8 cellular contexts compared by ENCODE assay signal in the genomic region with DNA sequence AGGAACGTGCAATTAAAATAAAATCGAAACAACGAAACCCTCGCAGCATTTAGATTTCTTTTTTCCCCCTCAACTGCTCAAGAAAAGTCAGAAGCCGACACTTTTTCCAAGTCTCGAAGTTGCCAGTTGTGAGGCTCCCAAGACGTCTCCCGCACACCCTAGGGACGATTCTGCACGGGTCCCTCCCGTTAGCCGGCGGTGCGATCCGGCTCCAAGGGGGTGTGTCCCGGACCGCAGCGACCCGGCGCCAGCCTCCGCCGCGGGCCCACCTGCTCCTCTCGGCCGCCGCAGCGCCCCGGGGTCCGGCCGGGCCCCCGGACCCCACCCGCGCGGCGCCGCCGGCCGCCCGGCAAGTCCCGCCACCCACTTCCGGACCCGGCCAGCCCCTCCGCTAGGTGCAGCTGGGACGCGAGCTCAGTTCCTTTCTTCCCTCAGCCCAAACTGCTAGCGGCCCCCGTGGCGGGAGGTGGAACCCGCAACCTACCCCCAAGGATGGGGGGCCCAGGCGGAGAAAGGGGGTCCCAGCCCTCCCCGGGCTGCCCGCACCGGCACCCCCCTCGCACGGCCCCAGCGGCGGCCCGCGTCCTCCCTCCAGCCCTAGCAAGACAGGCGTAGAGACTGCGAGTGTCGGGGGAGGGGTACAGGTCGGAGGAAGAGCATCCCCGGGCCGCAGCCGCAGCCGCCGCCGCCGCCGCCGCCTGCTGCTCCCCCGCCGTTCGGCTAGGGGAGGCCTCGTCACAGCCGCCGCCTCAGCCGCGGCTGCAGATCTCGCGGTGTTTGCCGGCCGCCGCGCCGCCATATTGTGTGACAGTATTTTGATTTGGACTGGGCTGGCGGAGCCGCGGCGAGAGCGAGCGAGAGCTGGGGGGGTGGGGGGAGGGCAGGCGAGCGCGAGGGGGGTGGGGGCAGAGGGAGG. TPM values are rescaled to one million over a fixed set of nuclear protein-coding genes. Genes with fewer than 3 reads are reported as not detected.
DNase-seq lines count a peak whose midpoint lies in the region; ATAC-seq and TF ChIP-seq lines count a peak whose summit lies in the region.

No MANE protein-coding gene starts in this region.

- DNase-seq in Daoy (ENCODE audit: low read depth) (peak; percentile 98), RKO (ENCODE audit: low spot score) (peak; percentile 92), fibroblast of pulmonary artery (ENCODE audit: low read depth) (peak; percentile 93)
- peak; percentile 91 for DNase-seq in activated T-helper 2 cell treated with anti-CD3 and anti-CD28 coated beads, Interferon-gamma antibody, Interleukin-2, Interleukin-4, amounts not matched to agents 10 μg/mL and 5 μg/mL and 100 μg/mL, durations not matched to agents 14 hours and 24 hours and 36 hours (ENCODE audit: low spot score)
- peak; percentile 87 for DNase-seq in stimulated activated naive CD8-positive, alpha-beta T cell treated with anti-CD3 and anti-CD28 coated beads, Interleukin-15, Interleukin-2, amounts not matched to agents 100 U/mL and 50 U/mL, for 24 hours

- intact Hi-C loops in activated T-helper 2 cell treated with anti-CD3 and anti-CD28 coated beads, Interferon-gamma antibody, Interleukin-2, Interleukin-4, amounts not matched to agents 10 μg/mL and 5 μg/mL and 100 μg/mL, durations not matched to agents 14 hours and 24 hours and 36 hours (cut with micrococcal nuclease): loop anchor here (1.0 to 5.0 kb wide), 6 partner anchors 32 to 250 kb away; partner anchors contain the start of genes GINM1 and ZC3H12D

- peaks cover 44% of the 10 kb centered on the region for H3K4me1 Mint-ChIP-seq in activated T-helper 2 cell treated with anti-CD3 and anti-CD28 coated beads, Interferon-gamma antibody, Interleukin-2, Interleukin-4, amounts not matched to agents 10 μg/mL and 5 μg/mL and 100 μg/mL, durations not matched to agents 14 hours and 24 hours and 36 hours (ENCODE audit: low read depth)
- peaks cover 26% of the 10 kb centered on the region for H3K4me1 Mint-ChIP-seq in nephron

- H3K27ac Mint-ChIP-seq in activated T-helper 2 cell treated with anti-CD3 and anti-CD28 coated beads, Interferon-gamma antibody, Interleukin-2, Interleukin-4, amounts not matched to agents 10 μg/mL and 5 μg/mL and 100 μg/mL, durations not matched to agents 14 hours and 24 hours and 36 hours: peak overlapping the region; percentile 85
- H3K27ac Mint-ChIP-seq in nephron: peak overlapping the region; percentile 89 to 94 (median 90)

- H3K4me3 ChIP-seq in fibroblast of pulmonary artery (replicated peaks; ENCODE audit: low read depth, low read length): peak overlapping the region; percentile 79

- no peaks in the 10 kb centered on the region for H3K27me3 Mint-ChIP-seq in activated T-helper 2 cell treated with anti-CD3 and anti-CD28 coated beads, Interferon-gamma antibody, Interleukin-2, Interleukin-4, amounts not matched to agents 10 μg/mL and 5 μg/mL and 100 μg/mL, durations not matched to agents 14 hours and 24 hours and 36 hours (ENCODE audit: low read depth)
- H3K27me3 Mint-ChIP-seq in nephron (ENCODE audit: low read depth): no peaks in the 10 kb centered on the region

- peak overlapping the region; percentile 95 for H3K4me3 Mint-ChIP-seq in activated T-helper 2 cell treated with anti-CD3 and anti-CD28 coated beads, Interferon-gamma antibody, Interleukin-2, Interleukin-4, amounts not matched to agents 10 μg/mL and 5 μg/mL and 100 μg/mL, durations not matched to agents 14 hours and 24 hours and 36 hours (ENCODE audit: low read depth)
- peak overlapping the region; percentile 82 to 90 (median 89) for H3K4me3 Mint-ChIP-seq in nephron

- H3K36me3 Mint-ChIP-seq in activated T-helper 2 cell treated with anti-CD3 and anti-CD28 coated beads, Interferon-gamma antibody, Interleukin-2, Interleukin-4, amounts not matched to agents 10 μg/mL and 5 μg/mL and 100 μg/mL, durations not matched to agents 14 hours and 24 hours and 36 hours (ENCODE audit: low read depth): peaks cover 26% of the 10 kb centered on the region
- H3K36me3 Mint-ChIP-seq in nephron (ENCODE audit: low read depth): no peaks in the 10 kb centered on the region

- H3K36me3 ChIP-seq in KOPT-K1 (ENCODE audit: insufficient read depth, low read length): no peaks in the 10 kb centered on the region

- TF ChIP-seq CTCF in fibroblast of pulmonary artery (IDR thresholded peaks at IDR 0.05; ENCODE audit: low read length, missing control alignments): no peak
- TF ChIP-seq CTCF in nephron (IDR thresholded peaks at IDR 0.05; ENCODE audit: unreplicated experiment in 3 of 3): no peak

- H3K27ac ChIP-seq in KOPT-K1 (ENCODE audit: low read depth, low read length, poor library complexity, severe bottlenecking): peak overlapping the region; percentile 87

- peaks cover 6% of the 10 kb centered on the region for H3K9me3 Mint-ChIP-seq in activated T-helper 2 cell treated with anti-CD3 and anti-CD28 coated beads, Interferon-gamma antibody, Interleukin-2, Interleukin-4, amounts not matched to agents 10 μg/mL and 5 μg/mL and 100 μg/mL, durations not matched to agents 14 hours and 24 hours and 36 hours
- no peaks in the 10 kb centered on the region for H3K9me3 Mint-ChIP-seq in nephron

- no peaks in the 10 kb centered on the region for H3K9me3 ChIP-seq in KOPT-K1 (ENCODE audit: insufficient read depth, low read length, poor library complexity, severe bottlenecking)

- peak; percentile 76 for ATAC-seq in GM21786 (IDR thresholded peaks at IDR 0.05; ENCODE audit: unreplicated experiment)
- peak; percentile 71 for ATAC-seq in stimulated activated naive CD8-positive, alpha-beta T cell treated with anti-CD3 and anti-CD28 coated beads, Interleukin-15, Interleukin-2, amounts not matched to agents 100 U/mL and 50 U/mL, for 24 hours

RNA-seq across cellular contexts. Expression of gene TAB2, which starts 0.5 kb away (rescaled TPM):
- 29.2 and 31.5 TPM in 2 replicates for total RNA-seq in Daoy (2014; rRNA removed; shearing (Covaris generic))
- 106 and 110 TPM in 2 replicates for total RNA-seq in activated T-helper 2 cell treated with anti-CD3 and anti-CD28 coated beads, Interferon-gamma antibody, Interleukin-2, Interleukin-4, amounts not matched to agents 10 μg/mL and 5 μg/mL and 100 μg/mL, durations not matched to agents 14 hours and 24 hours and 36 hours

Comparison
In these comparisons a context has a peak if more than half of its experiments do, and no peak if none do; other contexts are left out.
1. Peak in every context shown above with its lines: DNase-seq, ATAC-seq, H3K4me3 ChIP-seq and H3K27ac ChIP-seq.